In the genomic region with DNA sequence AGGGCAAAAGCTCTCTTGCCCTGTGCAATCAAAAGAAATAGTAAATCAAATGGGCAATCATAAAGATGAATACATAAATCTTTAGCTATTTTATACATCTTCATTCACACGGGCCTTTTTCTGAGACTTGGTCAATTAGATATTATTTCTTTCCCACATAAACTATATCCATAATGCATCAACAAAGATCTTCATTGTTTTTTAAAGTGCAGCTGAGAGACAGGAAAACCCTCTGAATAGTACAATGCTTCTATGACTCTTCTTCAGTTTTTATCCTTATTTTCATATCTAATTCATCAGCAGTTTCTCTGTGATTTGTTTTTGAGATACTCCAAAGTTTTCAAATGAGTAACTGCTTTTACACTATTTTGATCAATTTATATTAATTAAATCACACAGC, we compare ENCODE assay signal across 20 cellular contexts. TPM values are rescaled to one million over a fixed set of nuclear protein-coding genes. Genes with fewer than 3 reads are reported as not detected.
DNase-seq lines count a peak whose midpoint lies in the region; ATAC-seq lines count a peak whose summit lies in the region.
"Had no signal": no experiment of that assay in that cellular context is flagged by ENCODE, and none has a peak within 500 bp of the region (broad histone marks: within the 10 kb centered on the region; RNA-seq: fewer than 3 reads in every experiment).

No MANE protein-coding gene starts in this region.

- no peak for DNase-seq in activated naive CD8-positive, alpha-beta T cell treated with anti-CD3 and anti-CD28 coated beads for 36 hours
- no peak for DNase-seq in activated naive CD8-positive, alpha-beta T cell treated with anti-CD3 and anti-CD28 coated beads, Interleukin-2, amount 50 U/mL, for 24 hours
- DNase-seq in T-helper 17 cell = no peak
- peak; percentile 56 for DNase-seq in foreskin melanocyte
- no peak for DNase-seq in G401 (ENCODE audit: low spot score)
- no peak for DNase-seq in posterior cingulate gyrus
- DNase-seq in stimulated activated CD4-positive, alpha-beta T cell treated with anti-CD3 and anti-CD28 coated beads, Interleukin-4, amount 100 ng/mL, for 24 hours = no peak
- DNase-seq: DMS79, H7, KBM-7, NCI-H1105, NCI-H146, NCI-H2029, NCI-H2227 treated with DMSO at 0.1 percent for 48 hours, NCI-H510A, SHP77 treated with DMSO at 0.1 percent for 48 hours had no signal

- H3K4me1 Mint-ChIP-seq in activated naive CD8-positive, alpha-beta T cell treated with anti-CD3 and anti-CD28 coated beads for 36 hours = peaks cover 24% of the 10 kb centered on the region
- H3K4me1 Mint-ChIP-seq in activated naive CD8-positive, alpha-beta T cell treated with anti-CD3 and anti-CD28 coated beads, Interleukin-2, amount 50 U/mL, for 24 hours = peaks cover 22% of the 10 kb centered on the region
- peaks cover 25% of the 10 kb centered on the region for H3K4me1 Mint-ChIP-seq in T-helper 17 cell

- in situ Hi-C loops in G401 (cut with HindIII; ENCODE audit: low sequenced_read_pairs) = no loop called here

- ATAC-seq in activated naive CD8-positive, alpha-beta T cell treated with anti-CD3 and anti-CD28 coated beads, Interleukin-2, amount 50 U/mL, for 24 hours = no peak
- ATAC-seq in T-helper 17 cell (no peak), HG02610 (IDR thresholded peaks at IDR 0.05; ENCODE audit: unreplicated experiment) (no peak)
- ATAC-seq: GM12878, SK-N-SH treated with all-trans-retinoic acid at 6 μM for 48 hours had no signal

- peaks cover 23% of the 10 kb centered on the region for H3K36me3 Mint-ChIP-seq in activated naive CD8-positive, alpha-beta T cell treated with anti-CD3 and anti-CD28 coated beads for 36 hours
- peaks cover 40% of the 10 kb centered on the region for H3K36me3 Mint-ChIP-seq in activated naive CD8-positive, alpha-beta T cell treated with anti-CD3 and anti-CD28 coated beads, Interleukin-2, amount 50 U/mL, for 24 hours (ENCODE audit: low read depth)
- peaks cover 2% of the 10 kb centered on the region for H3K36me3 Mint-ChIP-seq in T-helper 17 cell (ENCODE audit: low read depth)

- no peak overlapping the region for H3K4me3 Mint-ChIP-seq in activated naive CD8-positive, alpha-beta T cell treated with anti-CD3 and anti-CD28 coated beads for 36 hours
- no peak overlapping the region for H3K4me3 Mint-ChIP-seq in activated naive CD8-positive, alpha-beta T cell treated with anti-CD3 and anti-CD28 coated beads, Interleukin-2, amount 50 U/mL, for 24 hours
- H3K4me3 Mint-ChIP-seq in T-helper 17 cell = no peak overlapping the region
- H3K4me3 Mint-ChIP-seq: B cell had no signal

- intact Hi-C loops in posterior cingulate gyrus (cut with DNase I) = no loop called here

- no peaks in the 10 kb centered on the region for H3K27me3 Mint-ChIP-seq in activated naive CD8-positive, alpha-beta T cell treated with anti-CD3 and anti-CD28 coated beads for 36 hours
- H3K27me3 Mint-ChIP-seq in activated naive CD8-positive, alpha-beta T cell treated with anti-CD3 and anti-CD28 coated beads, Interleukin-2, amount 50 U/mL, for 24 hours = no peaks in the 10 kb centered on the region
- no peaks in the 10 kb centered on the region for H3K27me3 Mint-ChIP-seq in T-helper 17 cell
- H3K27me3 Mint-ChIP-seq: B cell had no signal

- H3K9me3 ChIP-seq in T-helper 17 cell (ENCODE audit: control insufficient read depth, low read length, poor library complexity, severe bottlenecking) = no peaks in the 10 kb centered on the region

- H3K27ac Mint-ChIP-seq in activated naive CD8-positive, alpha-beta T cell treated with anti-CD3 and anti-CD28 coated beads for 36 hours = peak overlapping the region; percentile 42
- H3K27ac Mint-ChIP-seq in activated naive CD8-positive, alpha-beta T cell treated with anti-CD3 and anti-CD28 coated beads, Interleukin-2, amount 50 U/mL, for 24 hours = no peak overlapping the region
- peak overlapping the region; percentile 82 for H3K27ac Mint-ChIP-seq in T-helper 17 cell
- H3K27ac Mint-ChIP-seq: B cell had no signal

- no peaks in the 10 kb centered on the region for H3K9me3 Mint-ChIP-seq in activated naive CD8-positive, alpha-beta T cell treated with anti-CD3 and anti-CD28 coated beads for 36 hours
- H3K9me3 Mint-ChIP-seq in activated naive CD8-positive, alpha-beta T cell treated with anti-CD3 and anti-CD28 coated beads, Interleukin-2, amount 50 U/mL, for 24 hours = no peaks in the 10 kb centered on the region

RNA-seq across cellular contexts. Expression of a gene that starts 25.5 kb away (rescaled TPM):
- 100 to 1,000 TPM; 106 to 114 TPM for total RNA-seq in activated naive CD8-positive, alpha-beta T cell treated with anti-CD3 and anti-CD28 coated beads for 36 hours
- 10 to 100 TPM; 59.4 to 72.9 TPM for total RNA-seq in T-helper 17 cell
- 15.2 and 24.3 TPM in 2 replicates for total RNA-seq in G401 (2014; rRNA removed; shearing (Covaris generic))
